8 cellular contexts compared by ENCODE assay signal in genomic region chr3:173066044-173066679, GRCh38.
DNase-seq lines count a peak whose midpoint lies in the region; ATAC-seq and TF ChIP-seq lines count a peak whose summit lies in the region.
"Had no signal": no experiment of that assay in that cellular context is flagged by ENCODE, and none has a peak within 500 bp of the region (broad histone marks: within the 10 kb centered on the region; RNA-seq: fewer than 3 reads in every experiment).

No MANE protein-coding gene starts in this region.

- POLR2A ChIA-PET in HEK293 (lab: Yijun Ruan, JAX), result no interaction called here

- no peaks in the 10 kb centered on the region for H3K9me3 ChIP-seq in HEK293 (ENCODE audit: control insufficient read depth, insufficient read depth, low read depth, low read length)
- H3K9me3 ChIP-seq in tibial artery, result no peaks in the 10 kb centered on the region

- DNase-seq in NCI-H226 (peak; percentile 16), dedifferentiated amniotic fluid mesenchymal stem cell (ENCODE audit: extremely low spot score) (peak; percentile 20), retinal pigment epithelial cell (ENCODE audit: low read depth) (no peak), tibial artery (no peak)
- DNase-seq: T-helper 9 cell had no signal

- H3K4me1 ChIP-seq in HEK293 (ENCODE audit: control insufficient read depth, insufficient read depth, low read length) (no peaks in the 10 kb centered on the region), tibial artery (no peaks in the 10 kb centered on the region)

- intact Hi-C loops in tibial artery (cut with DNase I; ENCODE audit: low total_unique reads), result no loop called here

- TF ChIP-seq CTCF in HEK293 (tag by site-specific recombination; IDR thresholded peaks at IDR 0.05) (no peak), retinal pigment epithelial cell (conservative IDR thresholded peaks at IDR 0.05; ENCODE audit: low read depth, low read length) (peak; percentile 8), tibial artery (IDR thresholded peaks at IDR 0.05) (no peak)

- CTCF ChIA-PET in HEK293 (lab: Yijun Ruan, JAX), result no interaction called here

- H3K4me3 ChIP-seq in HEK293 (ENCODE audit: low read depth, low read length) (no peak overlapping the region), retinal pigment epithelial cell (ENCODE audit: low read length) (no peak overlapping the region), tibial artery (no peak overlapping the region)

- H3K27ac ChIP-seq in HEK293 (ENCODE audit: extremely low read depth, low read depth, low read length), result no peak overlapping the region
- H3K27ac ChIP-seq in tibial artery, result no peak overlapping the region

- H3K36me3 ChIP-seq in HEK293 (ENCODE audit: control insufficient read depth in 2 of 2, insufficient read depth in 1 of 2, low read length in 2 of 2), result no peaks in the 10 kb centered on the region
- no peaks in the 10 kb centered on the region for H3K36me3 ChIP-seq in tibial artery

- no peaks in the 10 kb centered on the region for H3K27me3 ChIP-seq in tibial artery

- ATAC-seq in GM21723 (IDR thresholded peaks at IDR 0.05; ENCODE audit: unreplicated experiment) (no peak), GM21390 (IDR thresholded peaks at IDR 0.05; ENCODE audit: unreplicated experiment) (no peak)

TF ChIP-seq in HEK293, 187 proteins besides CTCF, POLR2A, EP300 and RAD21:
- TF ChIP-seq ZNF292 (tag by site-specific recombination; IDR thresholded peaks at IDR 0.05; ENCODE audit: borderline replicate concordance, low read depth) (no peak), ZIC2 (tag by site-specific recombination; IDR thresholded peaks at IDR 0.05) (peak; percentile 53), REST (tag by site-specific recombination; IDR thresholded peaks at IDR 0.05) (peak; percentile 78), ZNF335 (tag by site-specific recombination; conservative IDR thresholded peaks at IDR 0.05) (peak; percentile 57)

Comparison
In these comparisons a context has a peak if more than half of its experiments do, and no peak if none do; other contexts are left out.
1. DNase-seq: peak in NCI-H226 (single experiment) and dedifferentiated amniotic fluid mesenchymal stem cell (single experiment); none in retinal pigment epithelial cell (single experiment) and tibial artery (0 of 2).